ENCODE assay signal across 24 cellular contexts in genomic region chr1:26578167-26578566, GRCh38. TPM values are rescaled to one million over a fixed set of nuclear protein-coding genes. Genes with fewer than 3 reads are reported as not detected.
DNase-seq lines count a peak whose midpoint lies in the region; ATAC-seq and TF ChIP-seq lines count a peak whose summit lies in the region.
"Had no signal": no experiment of that assay in that cellular context is flagged by ENCODE, and none has a peak within 500 bp of the region (broad histone marks: within the 10 kb centered on the region; RNA-seq: fewer than 3 reads in every experiment).

No MANE protein-coding gene starts in this region.

- H3K9me2 ChIP-seq in GM23248 (ENCODE audit: insufficient read depth) = no peaks in the 10 kb centered on the region

- BruUV-seq in MCF 10A (replicated peaks; lab: Mats Ljungman, UMichigan) (TSS peak; percentile 13), mammary epithelial cell (replicated peaks; lab: Mats Ljungman, UMichigan) (no TSS peak)

- H3K27ac Mint-ChIP-seq in MCF 10A (ENCODE audit: low read depth, unreplicated experiment) = no peak overlapping the region
- H3K27ac Mint-ChIP-seq in activated CD8-positive, alpha-beta T cell treated with anti-CD3 and anti-CD28 coated beads, Interleukin-2, amount 10 ng/mL, durations not matched to agents 7 days and 5 days = peak overlapping the region; percentile 9
- peak overlapping the region in 5 of 6 donors; percentile 32 to 78 (median 42) for H3K27ac Mint-ChIP-seq in immature natural killer cell
- H3K27ac Mint-ChIP-seq: brain, nephron had no signal

- peaks cover 13% of the 10 kb centered on the region for H3K36me3 ChIP-seq in mammary epithelial cell (ENCODE audit: insufficient read depth, low read length)
- peaks cover 23% of the 10 kb centered on the region for H3K36me3 ChIP-seq in upper lobe of right lung
- no peaks in the 10 kb centered on the region for H3K36me3 ChIP-seq in GM23248 (ENCODE audit: low read depth)

- no peaks in the 10 kb centered on the region for H3K4me1 ChIP-seq in mammary epithelial cell (ENCODE audit: insufficient read depth, low read length)
- H3K4me1 ChIP-seq in upper lobe of right lung = peaks cover 5% of the 10 kb centered on the region
- H3K4me1 ChIP-seq in GM23248 (ENCODE audit: insufficient read depth) = peaks cover 28% of the 10 kb centered on the region
- H3K4me1 ChIP-seq: BLaER1, pancreas had no signal

- in situ Hi-C loops in mammary epithelial cell (cut with MboI; ENCODE audit: low sequenced_read_pairs in 2 of 2) (no loop called here), GM23248 (cut with MboI) (no loop called here)

- H3K79me2 ChIP-seq in mammary epithelial cell (ENCODE audit: insufficient read depth, low read length) = no peaks in the 10 kb centered on the region
- no peaks in the 10 kb centered on the region for H3K79me2 ChIP-seq in GM23248 (ENCODE audit: insufficient read depth)

- H3K4me2 ChIP-seq in mammary epithelial cell (ENCODE audit: insufficient read depth, low read depth, low read length) = no peak overlapping the region
- H3K4me2 ChIP-seq in GM23248 (ENCODE audit: unreplicated experiment) = no peak overlapping the region
- H3K4me2 ChIP-seq: BLaER1 had no signal

- H3K9me3 Mint-ChIP-seq in MCF 10A (ENCODE audit: unreplicated experiment) (no peaks in the 10 kb centered on the region), immature natural killer cell (no peaks in the 10 kb centered on the region)
- H3K9me3 Mint-ChIP-seq in activated CD8-positive, alpha-beta T cell treated with anti-CD3 and anti-CD28 coated beads, Interleukin-2, amount 10 ng/mL, durations not matched to agents 7 days and 5 days (ENCODE audit: insufficient read depth) = no peaks in the 10 kb centered on the region
- H3K9me3 Mint-ChIP-seq: brain, nephron had no signal

- WGBS in mammary epithelial cell (ENCODE audit: low coverage, missing lambda C conversion rate) = 80% methylated on average over 4 of the region's 4 CpGs
- WGBS in GM23248 (ENCODE audit: low coverage in 1 of 2, low lambda C conversion rate in 2 of 2, missing lambda C conversion rate in 2 of 2), 2 experiments = 74 to 84% methylated on average over 4 of the region's 4 CpGs

- H3K4me3 Mint-ChIP-seq in MCF 10A (ENCODE audit: unreplicated experiment) (no peak overlapping the region), immature natural killer cell (no peak overlapping the region)
- H3K4me3 Mint-ChIP-seq in activated CD8-positive, alpha-beta T cell treated with anti-CD3 and anti-CD28 coated beads, Interleukin-2, amount 10 ng/mL, durations not matched to agents 7 days and 5 days = no peak overlapping the region
- H3K4me3 Mint-ChIP-seq: brain, nephron had no signal

- no peak for ATAC-seq in activated CD8-positive, alpha-beta T cell treated with anti-CD3 and anti-CD28 coated beads, Interleukin-2, amount 10 ng/mL, durations not matched to agents 7 days and 5 days
- no peak for ATAC-seq in upper lobe of right lung
- ATAC-seq in GM18498 (IDR thresholded peaks at IDR 0.05; ENCODE audit: unreplicated experiment) = no peak
- ATAC-seq in GM21515 (IDR thresholded peaks at IDR 0.05; ENCODE audit: unreplicated experiment) = no peak
- ATAC-seq: pancreas had no signal

- H3K4me1 Mint-ChIP-seq in MCF 10A (ENCODE audit: insufficient read depth, unreplicated experiment) (peaks cover 5% of the 10 kb centered on the region), immature natural killer cell (peaks cover 12 to 27% of the 10 kb centered on the region in 2 donors)
- H3K4me1 Mint-ChIP-seq in activated CD8-positive, alpha-beta T cell treated with anti-CD3 and anti-CD28 coated beads, Interleukin-2, amount 10 ng/mL, durations not matched to agents 7 days and 5 days (ENCODE audit: low read depth) = peaks cover 31% of the 10 kb centered on the region
- H3K4me1 Mint-ChIP-seq: nephron had no signal

- H4K20me1 ChIP-seq in mammary epithelial cell (ENCODE audit: insufficient read depth, low read length) (no peaks in the 10 kb centered on the region), GM23248 (ENCODE audit: insufficient read depth) (no peaks in the 10 kb centered on the region)

- H3K9me3 ChIP-seq in mammary epithelial cell (replicated peaks; ENCODE audit: insufficient read depth, low read length) (no peaks in the 10 kb centered on the region), upper lobe of right lung (no peaks in the 10 kb centered on the region), GM23248 (ENCODE audit: low read depth) (no peaks in the 10 kb centered on the region)
- H3K9me3 ChIP-seq: BLaER1, pancreas, SJSA1 had no signal

- H3K36me3 Mint-ChIP-seq in MCF 10A (ENCODE audit: insufficient read depth, unreplicated experiment) = peaks cover 23% of the 10 kb centered on the region
- H3K36me3 Mint-ChIP-seq in activated CD8-positive, alpha-beta T cell treated with anti-CD3 and anti-CD28 coated beads, Interleukin-2, amount 10 ng/mL, durations not matched to agents 7 days and 5 days (ENCODE audit: low read depth) = peaks cover 19% of the 10 kb centered on the region
- H3K36me3 Mint-ChIP-seq in immature natural killer cell = peaks cover 5 to 13% (median 11%) of the 10 kb centered on the region in 3 donors

- H3K27me3 Mint-ChIP-seq in MCF 10A (ENCODE audit: insufficient read depth, unreplicated experiment) = no peaks in the 10 kb centered on the region
- no peaks in the 10 kb centered on the region for H3K27me3 Mint-ChIP-seq in activated CD8-positive, alpha-beta T cell treated with anti-CD3 and anti-CD28 coated beads, Interleukin-2, amount 10 ng/mL, durations not matched to agents 7 days and 5 days (ENCODE audit: low read depth)
- H3K27me3 Mint-ChIP-seq in immature natural killer cell (ENCODE audit: low read depth in 3 of 3) = peaks cover 0 to 3% (median 2%) of the 10 kb centered on the region in 3 donors

- CTCF ChIA-PET in MCF 10A (lab: Yijun Ruan, JAX) (interaction anchor here (1.6 kb wide), 1 partner anchor 21 kb away, joined by 4 read pairs; no protein-coding TSS in a partner anchor), mammary epithelial cell (lab: Charles Lee; ENCODE audit: low non-redundant PET) (no interaction called here)
- CTCF ChIA-PET in activated CD8-positive, alpha-beta T cell treated with anti-CD3 and anti-CD28 coated beads, Interleukin-2, amount 10 ng/mL, durations not matched to agents 7 days and 5 days (lab: Charles Lee) = interaction anchor here (1.1 to 1.7 kb wide), 2 partner anchors 14 to 40 kb away, joined by 4 read pairs; no protein-coding TSS in a partner anchor

- H3K27me3 ChIP-seq in mammary epithelial cell (ENCODE audit: insufficient read depth, low read length) = no peaks in the 10 kb centered on the region
- no peaks in the 10 kb centered on the region for H3K27me3 ChIP-seq in upper lobe of right lung
- H3K27me3 ChIP-seq in GM23248 (replicated peaks; ENCODE audit: insufficient read depth) = no peaks in the 10 kb centered on the region
- H3K27me3 ChIP-seq: BLaER1, pancreas, SJSA1 had no signal

- H3K4me3 ChIP-seq in mammary epithelial cell (replicated peaks in 1 of 3; ENCODE audit: insufficient read depth in 1 of 3, low read depth in 2 of 3, low read length in 3 of 3) (no peak overlapping the region), upper lobe of right lung (no peak overlapping the region), GM23248 (no peak overlapping the region)
- H3K4me3 ChIP-seq: BLaER1, pancreas, SJSA1 had no signal

- POLR2A ChIA-PET in MCF 10A (lab: Yijun Ruan, JAX) = interaction anchor here (0.6 kb wide), 1 partner anchor 1771 kb away, joined by 3 read pairs; no protein-coding TSS in a partner anchor
- POLR2A ChIA-PET in activated CD8-positive, alpha-beta T cell treated with anti-CD3 and anti-CD28 coated beads, Interleukin-2, amount 10 ng/mL, durations not matched to agents 7 days and 5 days (lab: Charles Lee) = interaction anchor here (1.0 kb wide), 2 partner anchors 77 to 114 kb away, joined by 3 read pairs; no protein-coding TSS in a partner anchor

- H3K27ac ChIP-seq in mammary epithelial cell (ENCODE audit: insufficient read depth, low read depth, low read length) = no peak overlapping the region
- no peak overlapping the region for H3K27ac ChIP-seq in upper lobe of right lung
- no peak overlapping the region for H3K27ac ChIP-seq in GM23248
- H3K27ac ChIP-seq: BLaER1, epithelial cell of prostate, pancreas, SJSA1 had no signal

- intact Hi-C loops in MCF 10A (cut with micrococcal nuclease) = no loop called here
- intact Hi-C loops in mammary epithelial cell (cut with micrococcal nuclease) = no loop called here
- intact Hi-C loops in upper lobe of right lung (cut with DNase I) = no loop called here

- H2AFZ ChIP-seq in mammary epithelial cell (ENCODE audit: low read depth, low read length) (no peak overlapping the region), GM23248 (no peak overlapping the region)

- peaks cover 20% of the 10 kb centered on the region for H3F3A ChIP-seq in GM23248 (ENCODE audit: insufficient read depth)

- H3K9ac ChIP-seq in mammary epithelial cell (ENCODE audit: insufficient read depth, low read length) (no peak overlapping the region), GM23248 (no peak overlapping the region)
- H3K9ac ChIP-seq: BLaER1 had no signal

- DNase-seq in MCF 10A (ENCODE audit: unreplicated experiment) = no peak
- DNase-seq in mammary epithelial cell = no peak
- no peak for DNase-seq in activated CD8-positive, alpha-beta T cell treated with anti-CD3 and anti-CD28 coated beads, Interleukin-2, amount 10 ng/mL, durations not matched to agents 7 days and 5 days
- no peak for DNase-seq in immature natural killer cell
- DNase-seq in upper lobe of right lung = peak; percentile 6
- DNase-seq in GM23248 = no peak
- DNase-seq: islet precursor cell; KG1; NCI-H1436; NCI-H446; NCI-H774; pancreas; retina; small intestine; stimulated activated CD4-positive, alpha-beta T cell treated with anti-CD3 and anti-CD28 coated beads, Interleukin-1b, Interleukin-23, amount 100 ng/mL, for 48 hours; stimulated activated CD8-positive, alpha-beta memory T cell treated with anti-CD3 and anti-CD28 coated beads, Interleukin-4, amount 100 ng/mL, for 48 hours; trophoblast cell had no signal

- TF ChIP-seq CTCF in MCF 10A (IDR thresholded peaks at IDR 0.05; ENCODE audit: unreplicated experiment) (no peak), mammary epithelial cell (conservative IDR thresholded peaks at IDR 0.05 in 1 of 2, IDR thresholded peaks at IDR 0.05 in 1 of 2; ENCODE audit: extremely low read depth in 1 of 2, insufficient read depth in 1 of 2, low read depth in 1 of 2, low read length in 2 of 2) (no peak), upper lobe of right lung (IDR thresholded peaks at IDR 0.05) (no peak)

- dilution Hi-C loops in mammary epithelial cell (cut with HindIII; ENCODE audit: low sequenced_read_pairs) = no loop called here

RNA-seq across cellular contexts. Expression of gene RPS6KA1, which starts 48.6 kb away (rescaled TPM):
- 43.9 and 50.9 TPM in 2 replicates for total RNA-seq in MCF 10A (2022)
- total RNA-seq in mammary epithelial cell = 100 to 1,000 TPM; 107 to 142 TPM
- polyA plus RNA-seq in mammary epithelial cell = 103 TPM
- 229 TPM for polyA minus RNA-seq in mammary epithelial cell
- 100 to 1,000 TPM; 179 to 193 TPM for total RNA-seq in activated CD8-positive, alpha-beta T cell treated with anti-CD3 and anti-CD28 coated beads, Interleukin-2, amount 10 ng/mL, durations not matched to agents 7 days and 5 days
- 100 to 1,000 TPM; 292 to 371 (median 349) TPM for polyA plus RNA-seq in immature natural killer cell
- total RNA-seq in upper lobe of right lung = 124 TPM
- 0.38 and 1.7 TPM in 2 replicates for total RNA-seq in GM23248 (2014; rRNA removed; shearing (Covaris generic))
- polyA plus RNA-seq in GM23248 (2016; fragmentation: Nextera tagmentation; extraction: Ambion mirVana) = 1.1 and 1.2 TPM in 2 replicates

Comparison
In these comparisons a context has a peak if more than half of its experiments do, and no peak if none do; other contexts are left out.
1. RNA of gene RPS6KA1, which starts 48.6 kb away (total RNA-seq): 179 to 193 TPM in activated CD8-positive, alpha-beta T cell treated with anti-CD3 and anti-CD28 coated beads, Interleukin-2, amount 10 ng/mL, durations not matched to agents 7 days and 5 days, 107 to 142 TPM in mammary epithelial cell, 124 TPM in upper lobe of right lung (single experiment) and 43.9 to 50.9 TPM in MCF 10A; 0.38 to 1.7 TPM in GM23248; every median in the first group is over 10 times any median in the second.